18 cellular contexts compared by ENCODE assay signal in genomic region chr7:125126376-125126775, GRCh38.
DNase-seq lines count a peak whose midpoint lies in the region; ATAC-seq, FAIRE-seq and TF ChIP-seq lines count a peak whose summit lies in the region.
"Had no signal": no experiment of that assay in that cellular context is flagged by ENCODE, and none has a peak within 500 bp of the region (broad histone marks: within the 10 kb centered on the region; RNA-seq: fewer than 3 reads in every experiment).

No MANE protein-coding gene starts in this region.

- ATAC-seq in HG02763 (IDR thresholded peaks at IDR 0.05; ENCODE audit: unreplicated experiment), result no peak
- ATAC-seq: Right ventricle myocardium inferior had no signal

- no peak overlapping the region for H3K4me2 ChIP-seq in astrocyte (ENCODE audit: low read length)
- H3K4me2 ChIP-seq: KMS-11 had no signal

- H2AFZ ChIP-seq in astrocyte (ENCODE audit: low read depth, low read length), result no peak overlapping the region

- no peaks in the 10 kb centered on the region for H3K9me3 ChIP-seq in astrocyte (ENCODE audit: insufficient read depth, low read depth, low read length)
- H3K9me3 ChIP-seq in effector memory CD4-positive, alpha-beta T cell (ENCODE audit: control insufficient read depth, low read length), result no peaks in the 10 kb centered on the region
- H3K9me3 ChIP-seq: MG63 had no signal

- H3K36me3 Mint-ChIP-seq in astrocyte (ENCODE audit: low read depth, unreplicated experiment) (no peaks in the 10 kb centered on the region), nephron (ENCODE audit: low read depth) (no peaks in the 10 kb centered on the region)

- DNase-seq in NCI-H69 (lab: John Stamatoyannopoulos, UW), result peak; percentile 22
- peak; percentile 38 for DNase-seq in astrocyte (ENCODE audit: low read depth)
- peak; percentile 48 for DNase-seq in fibroblast of mammary gland (ENCODE audit: low read depth)
- no peak for DNase-seq in NCI-H226
- DNase-seq in effector memory CD4-positive, alpha-beta T cell, result no peak
- no peak for DNase-seq in kidney tubule cell (ENCODE audit: low spot score)
- DNase-seq: CD4-positive, alpha-beta T cell; MG63; NCI-H1092 treated with DMSO at 0.1 percent for 48 hours; NCI-H1694; NCI-H2107; NCI-H82 had no signal

- peaks cover 9% of the 10 kb centered on the region for H3K9me3 Mint-ChIP-seq in astrocyte (ENCODE audit: unreplicated experiment)
- peaks cover 6% of the 10 kb centered on the region for H3K9me3 Mint-ChIP-seq in nephron
- H3K9me3 Mint-ChIP-seq: CD4-positive, alpha-beta T cell had no signal

- H3K27me3 Mint-ChIP-seq in astrocyte (ENCODE audit: low read depth, unreplicated experiment), result no peaks in the 10 kb centered on the region
- H3K27me3 Mint-ChIP-seq in nephron (ENCODE audit: low read depth), result no peaks in the 10 kb centered on the region
- H3K27me3 Mint-ChIP-seq: B cell; CD4-positive, alpha-beta T cell had no signal

- H3K4me1 Mint-ChIP-seq in astrocyte (ENCODE audit: low read depth, unreplicated experiment) (no peaks in the 10 kb centered on the region), nephron (peaks cover 40% of the 10 kb centered on the region)
- H3K4me1 Mint-ChIP-seq: B cell had no signal

- H3K36me3 ChIP-seq in astrocyte (ENCODE audit: insufficient read depth, low read length), result no peaks in the 10 kb centered on the region
- no peaks in the 10 kb centered on the region for H3K36me3 ChIP-seq in effector memory CD4-positive, alpha-beta T cell (ENCODE audit: control insufficient read depth, insufficient read depth, low read length)
- H3K36me3 ChIP-seq: MG63 had no signal

- TF ChIP-seq CTCF in astrocyte (IDR thresholded peaks at IDR 0.05; ENCODE audit: insufficient read depth, low read depth, low read length) (no peak), fibroblast of mammary gland (conservative IDR thresholded peaks at IDR 0.05; ENCODE audit: control insufficient read depth, insufficient read depth, low read depth, low read length) (no peak), nephron (IDR thresholded peaks at IDR 0.05; ENCODE audit: unreplicated experiment in 3 of 3) (no peak)

- no peak for FAIRE-seq in astrocyte (lab: Jason Lieb, UNC)
- FAIRE-seq: D721Med had no signal

- H4K20me1 ChIP-seq in astrocyte (ENCODE audit: insufficient read depth, low read length), result no peaks in the 10 kb centered on the region

- H3K4me1 ChIP-seq in astrocyte (ENCODE audit: insufficient read depth, low read length), result no peaks in the 10 kb centered on the region
- no peaks in the 10 kb centered on the region for H3K4me1 ChIP-seq in effector memory CD4-positive, alpha-beta T cell (ENCODE audit: control insufficient read depth, insufficient read depth, low read length, poor library complexity, severe bottlenecking)

- H3K79me2 ChIP-seq in astrocyte (ENCODE audit: insufficient read depth, low read length), result no peaks in the 10 kb centered on the region

- H3K27ac Mint-ChIP-seq in astrocyte (ENCODE audit: unreplicated experiment), result no peak overlapping the region
- H3K27ac Mint-ChIP-seq in nephron, result peak overlapping the region; percentile 68 to 77 (median 76)
- H3K27ac Mint-ChIP-seq: B cell; CD4-positive, alpha-beta T cell had no signal

- H3K4me3 Mint-ChIP-seq in astrocyte (ENCODE audit: unreplicated experiment) (no peak overlapping the region), nephron (peak overlapping the region in 1 of 3 experiments; percentile 8)
- H3K4me3 Mint-ChIP-seq: B cell; CD4-positive, alpha-beta T cell had no signal

- H3K9ac ChIP-seq in astrocyte (ENCODE audit: low read length), result no peak overlapping the region
- H3K9ac ChIP-seq: KMS-11 had no signal

- no peaks in the 10 kb centered on the region for H3K27me3 ChIP-seq in astrocyte (ENCODE audit: insufficient read depth, low read length)
- no peaks in the 10 kb centered on the region for H3K27me3 ChIP-seq in effector memory CD4-positive, alpha-beta T cell (replicated peaks; ENCODE audit: control insufficient read depth, insufficient read depth, low read length, poor library complexity, severe bottlenecking)
- H3K27me3 ChIP-seq: MG63 had no signal

- H3K4me3 ChIP-seq in astrocyte (ENCODE audit: insufficient read depth, low read depth, low read length) (no peak overlapping the region), fibroblast of mammary gland (ENCODE audit: control insufficient read depth, low read depth, low read length) (no peak overlapping the region)
- H3K4me3 ChIP-seq in effector memory CD4-positive, alpha-beta T cell (ENCODE audit: insufficient read depth, low read depth, low read length, poor library complexity, severe bottlenecking), result no peak overlapping the region
- H3K4me3 ChIP-seq: MG63 had no signal

- no peak overlapping the region for H3K27ac ChIP-seq in astrocyte (ENCODE audit: low read depth, low read length)
- H3K27ac ChIP-seq in effector memory CD4-positive, alpha-beta T cell (ENCODE audit: insufficient read depth, low read length, poor library complexity, severe bottlenecking), result no peak overlapping the region
- H3K27ac ChIP-seq: KMS-11 had no signal

Comparison
In these comparisons a context has a peak if more than half of its experiments do, and no peak if none do; other contexts are left out.
1. DNase-seq: peak in NCI-H69 (single experiment), astrocyte (single experiment) and fibroblast of mammary gland (single experiment); none in NCI-H226 (single experiment), effector memory CD4-positive, alpha-beta T cell (0 of 3) and kidney tubule cell (single experiment).